In the genomic region with DNA sequence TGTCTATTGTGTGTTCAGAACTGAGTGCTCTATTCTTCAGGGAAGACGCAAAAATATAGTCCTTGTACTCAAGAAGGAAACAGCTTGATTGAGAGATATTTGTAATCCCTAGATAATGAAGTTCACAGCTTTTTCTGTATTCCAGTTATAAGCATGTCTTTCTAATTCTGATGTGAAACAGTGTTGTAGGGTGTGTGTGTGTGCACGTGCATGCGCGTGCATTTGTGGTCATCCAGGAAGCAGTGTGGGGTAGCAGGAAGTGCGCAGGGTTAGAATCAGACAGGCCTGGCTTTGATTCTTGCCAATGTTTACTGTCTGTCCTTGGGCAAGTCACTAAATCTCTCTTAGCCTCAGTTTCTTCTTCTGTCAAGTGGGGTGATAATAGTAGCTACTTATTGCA, we compare ENCODE assay signal across 18 cellular contexts.
"Had no signal": no experiment of that assay in that cellular context is flagged by ENCODE, and none has a peak within 500 bp of the region (broad histone marks: within the 10 kb centered on the region; RNA-seq: fewer than 3 reads in every experiment).

No MANE protein-coding gene starts in this region.

- H3K27ac ChIP-seq: cardiac muscle cell, colonic mucosa, heart right ventricle had no signal

- H3K36me3 ChIP-seq: cardiac muscle cell, colonic mucosa had no signal

- H3K4me3 ChIP-seq: cardiac muscle cell, colonic mucosa, dorsolateral prefrontal cortex, heart right ventricle had no signal

- DNase-seq: activated B cell treated with CpG ODN at 0.5 μM for 24 hours; activated CD4-positive, alpha-beta T cell treated with anti-CD3 and anti-CD28 coated beads, Interleukin-2, amount 50 U/mL, for 1 hour; activated CD8-positive, alpha-beta memory T cell treated with anti-CD3 and anti-CD28 coated beads, Interleukin-2, amount 50 U/mL, for 4 hours; activated effector memory CD4-positive, alpha-beta T cell treated with anti-CD3 and anti-CD28 coated beads, Interleukin-2, amount 50 U/mL, for 16 hours; activated naive CD4-positive, alpha-beta T cell treated with anti-CD3 and anti-CD28 coated beads for 36 hours; activated T-cell treated with anti-CD3 and anti-CD28 coated beads, Interleukin-2, amount 50 U/mL, for 1 hour; cerebellar nuclear complex; colonic mucosa; dorsolateral prefrontal cortex; effector memory CD4-positive, alpha-beta T cell; foreskin fibroblast; heart right ventricle; posterior cingulate gyrus; right cardiac atrium; stimulated activated CD4-positive, alpha-beta T cell treated with anti-CD3 and anti-CD28 coated beads, Interleukin-2, amount 100 ng/mL, for 48 hours; substantia nigra had no signal

- H3K27me3 ChIP-seq: cardiac muscle cell, colonic mucosa, dorsolateral prefrontal cortex, heart right ventricle had no signal

- ATAC-seq: esophagus mucosa, heart right ventricle, right cardiac atrium had no signal

- H3K4me1 ChIP-seq: colonic mucosa had no signal

- H3K9me3 ChIP-seq: colonic mucosa, heart right ventricle had no signal
